In the genomic region with DNA sequence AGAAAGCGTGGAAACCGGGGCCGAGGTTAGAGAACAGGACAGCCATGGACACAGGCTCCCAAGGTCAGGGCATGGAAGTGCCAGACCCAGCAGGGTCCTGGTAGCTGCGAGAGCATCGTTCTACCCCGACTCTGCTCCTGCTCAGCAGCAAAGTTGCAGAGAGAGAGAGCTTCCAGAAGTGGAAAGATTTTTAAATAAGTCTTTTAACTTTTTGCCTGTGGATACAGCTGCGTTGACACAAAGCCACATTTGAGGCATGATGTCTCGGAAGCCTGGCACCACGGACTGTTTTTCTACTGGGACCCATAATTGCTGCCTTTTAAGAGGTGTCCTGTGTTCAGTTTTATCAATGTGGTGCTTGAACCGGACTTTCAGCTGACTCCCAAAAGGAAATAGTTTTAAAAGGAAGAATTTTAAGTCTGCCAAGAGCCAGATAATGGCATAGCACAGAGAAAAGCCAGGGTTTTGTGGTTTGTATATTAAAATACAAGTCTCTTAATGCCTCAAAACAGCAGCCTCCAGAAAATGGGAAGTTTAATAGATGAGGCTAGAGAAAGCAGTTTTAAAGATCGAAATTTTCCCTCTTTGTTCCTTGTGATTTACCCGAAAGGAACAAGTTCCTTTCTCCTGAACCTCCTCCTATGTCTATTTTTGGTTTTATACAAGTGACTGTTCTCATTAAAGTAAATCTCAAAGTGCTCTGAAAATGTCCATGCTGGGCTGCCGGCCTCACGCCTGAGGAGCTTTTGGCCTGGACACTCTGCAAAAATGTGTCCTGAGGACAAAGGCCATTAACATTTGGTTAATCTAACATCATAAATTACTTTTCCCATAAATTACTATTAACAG, we compare ENCODE assay signal across 9 cellular contexts.
A peak's percentile ranks its signal among the peaks of the same experiment; 100 is the strongest.
DNase-seq lines count a peak whose midpoint lies in the region; ATAC-seq and TF ChIP-seq lines count a peak whose summit lies in the region.
"Had no signal": no experiment of that assay in that cellular context is flagged by ENCODE, and none has a peak within 500 bp of the region (broad histone marks: within the 10 kb centered on the region; RNA-seq: fewer than 3 reads in every experiment).

No MANE protein-coding gene starts in this region.

- H3K9me3 ChIP-seq in IMR-90 (ENCODE audit: control insufficient read depth, insufficient read depth, low read length) = no peaks in the 10 kb centered on the region
- H3K9me3 ChIP-seq in esophagus squamous epithelium = no peaks in the 10 kb centered on the region
- no peaks in the 10 kb centered on the region for H3K9me3 ChIP-seq in stomach

- intact Hi-C loops in IMR-90 (cut with micrococcal nuclease) = no loop called here
- intact Hi-C loops in esophagus squamous epithelium (cut with DNase I) = no loop called here
- intact Hi-C loops in stomach (cut with DNase I; ENCODE audit: low total_unique reads) = no loop called here

- CTCF ChIA-PET in IMR-90 (lab: Yijun Ruan, JAX) = interaction anchor here (1.5 kb wide), 1 partner anchor 16 kb away, joined by 3 read pairs; no protein-coding TSS in a partner anchor

- H3K79me1 ChIP-seq in IMR-90 (ENCODE audit: low read depth in 1 of 2, low read length in 2 of 2) = peaks cover 0 to 2% of the 10 kb centered on the region in 2 experiments; a peak in 1 of 4 replicates

- H3K4me2 ChIP-seq in IMR-90 (ENCODE audit: low read depth, low read length) = peak overlapping the region; percentile 67

- H2BK15ac ChIP-seq in IMR-90 (ENCODE audit: low read depth, low read length) = peak overlapping the region; percentile 4; the same call in 1 of the 3 replicates

- no peak for TF ChIP-seq RAD21 in IMR-90 (IDR thresholded peaks at IDR 0.05; ENCODE audit: low read length)

- DNase-seq in IMR-90 = no peak
- DNase-seq in esophagus squamous epithelium (lab: John Stamatoyannopoulos, UW) = no peak
- no peak for DNase-seq in mesothelial cell of epicardium (ENCODE audit: low spot score in 2 of 2, unreplicated experiment in 2 of 2)
- no peak for DNase-seq in stomach
- no peak for DNase-seq in activated CD4-positive, alpha-beta T cell treated with anti-CD3 and anti-CD28 coated beads, Interleukin-2, amount 50 U/mL, for 4 hours
- DNase-seq in NCI-H2171 treated with DMSO at 0.1 percent for 48 hours (lab: John Stamatoyannopoulos, UW) = no peak
- DNase-seq in stimulated activated naive CD4-positive, alpha-beta T cell treated with Interleukin-2 at 50 U/mL for 16 hours (lab: John Stamatoyannopoulos, UW) = no peak

- no peak for TF ChIP-seq EP300 in stomach (IDR thresholded peaks at IDR 0.05)

- peak overlapping the region; percentile 91 for H4K5ac ChIP-seq in IMR-90 (ENCODE audit: low read depth, low read length)

- H3K9me1 ChIP-seq in IMR-90 (ENCODE audit: insufficient read depth, low read length) = 0 out of 2 replicates have a peak, but pooled peaks cover 4% of the 10 kb centered on the region

- peak overlapping the region; percentile 34; the same call in 1 of the 2 replicates for H3K4ac ChIP-seq in IMR-90 (ENCODE audit: low read depth, low read length)

- H2BK120ac ChIP-seq in IMR-90 (ENCODE audit: low read depth, low read length) = peak overlapping the region; percentile 50; the same call in 1 of the 2 replicates

- no peak overlapping the region for H2AK9ac ChIP-seq in IMR-90 (replicated peaks; ENCODE audit: low read depth, low read length, poor library complexity)

- TF ChIP-seq POLR2A in IMR-90 (IDR thresholded peaks at IDR 0.05; ENCODE audit: low read depth, low read length) = no peak
- TF ChIP-seq POLR2A in esophagus squamous epithelium (IDR thresholded peaks at IDR 0.05) = no peak
- TF ChIP-seq POLR2A in stomach (IDR thresholded peaks at IDR 0.05) = no peak

- in situ Hi-C loops in IMR-90 (cut with MboI; ENCODE audit: low sequenced_read_pairs) = no loop called here

- ATAC-seq in IMR-90 (ENCODE audit: low read depth) = peak; percentile 46
- no peak for ATAC-seq in HG02840 (IDR thresholded peaks at IDR 0.05; ENCODE audit: low FRiP score, unreplicated experiment)

- peak overlapping the region; percentile 13 to 81; a peak in 2 of 4 replicates for H4K8ac ChIP-seq in IMR-90 (ENCODE audit: low read depth in 2 of 2, low read length in 2 of 2)

- dilution Hi-C loops in IMR-90 (cut with HindIII; ENCODE audit: low sequenced_read_pairs, unreplicated experiment) = no loop called here

- H3K4me3 ChIP-seq in IMR-90 (ENCODE audit: insufficient read depth, low read depth, low read length) = no peak overlapping the region
- peak overlapping the region in 1 of 4 donors; percentile 15 for H3K4me3 ChIP-seq in esophagus squamous epithelium
- H3K4me3 ChIP-seq in stomach = no peak overlapping the region

- H2AFZ ChIP-seq in IMR-90 (replicated peaks; ENCODE audit: low read length, poor library complexity) = no peak overlapping the region

- H3K4me3 Mint-ChIP-seq in mesothelial cell of epicardium = peak overlapping the region; percentile 19
- H3K4me3 Mint-ChIP-seq: memory B cell had no signal

- peaks cover 15% of the 10 kb centered on the region for H3K36me3 Mint-ChIP-seq in mesothelial cell of epicardium
- H3K36me3 Mint-ChIP-seq: memory B cell had no signal

- no peak overlapping the region for H2AK5ac ChIP-seq in IMR-90 (ENCODE audit: low read depth, low read length)

- H3K36me3 ChIP-seq in IMR-90 (ENCODE audit: control insufficient read depth, insufficient read depth, low read length) (no peaks in the 10 kb centered on the region), esophagus squamous epithelium (no peaks in the 10 kb centered on the region), stomach (no peaks in the 10 kb centered on the region)

- no peaks in the 10 kb centered on the region for H3K27me3 Mint-ChIP-seq in mesothelial cell of epicardium (ENCODE audit: low read depth)

- no peaks in the 10 kb centered on the region for H3K27me3 ChIP-seq in IMR-90 (ENCODE audit: control insufficient read depth, insufficient read depth, low read length)
- no peaks in the 10 kb centered on the region for H3K27me3 ChIP-seq in esophagus squamous epithelium
- H3K27me3 ChIP-seq in stomach = no peaks in the 10 kb centered on the region

- TF ChIP-seq CTCF in IMR-90 (conservative IDR thresholded peaks at IDR 0.05; ENCODE audit: low read depth, low read length) (no peak), esophagus squamous epithelium (IDR thresholded peaks at IDR 0.05) (no peak), mesothelial cell of epicardium (IDR thresholded peaks at IDR 0.05; ENCODE audit: unreplicated experiment) (no peak), stomach (IDR thresholded peaks at IDR 0.05) (no peak)

- H2BK20ac ChIP-seq in IMR-90 (ENCODE audit: low read depth, low read length) = peak overlapping the region; percentile 19

- H3K4me1 Mint-ChIP-seq in mesothelial cell of epicardium = peaks cover 13% of the 10 kb centered on the region

- peaks cover 9% of the 10 kb centered on the region for H3K9me3 Mint-ChIP-seq in mesothelial cell of epicardium

- H3K27ac Mint-ChIP-seq in mesothelial cell of epicardium = peak overlapping the region; percentile 70
- H3K27ac Mint-ChIP-seq: memory B cell had no signal

- peak overlapping the region; percentile 42; the same call in 1 of the 2 replicates for H3K27ac ChIP-seq in IMR-90 (ENCODE audit: insufficient read depth, low read length)
- H3K27ac ChIP-seq in esophagus squamous epithelium = peak overlapping the region in 3 of 4 donors; percentile 65 to 80 (median 73)
- H3K27ac ChIP-seq in stomach = peak overlapping the region; percentile 24 to 80 (median 69)

- H3K4me1 ChIP-seq in IMR-90 (ENCODE audit: control insufficient read depth, insufficient read depth, low read length) = peaks cover 8% of the 10 kb centered on the region
- H3K4me1 ChIP-seq in esophagus squamous epithelium = peaks cover 7 to 23% (median 9%) of the 10 kb centered on the region in 3 donors
- H3K4me1 ChIP-seq in stomach = peaks cover 5 to 20% (median 10%) of the 10 kb centered on the region in 4 donors

- H2BK5ac ChIP-seq in IMR-90 (ENCODE audit: low read depth, low read length, poor library complexity, severe bottlenecking) = peak overlapping the region; percentile 7

- peak overlapping the region; percentile 73 for H3K18ac ChIP-seq in IMR-90 (ENCODE audit: low read depth, low read length)

- POLR2A ChIA-PET in IMR-90 (lab: Charles Lee; ENCODE audit: unreplicated experiment) = no interaction called here

- H4K20me1 ChIP-seq in IMR-90 (ENCODE audit: insufficient read depth, low read length) = no peaks in the 10 kb centered on the region

- H3K56ac ChIP-seq in IMR-90 (ENCODE audit: extremely low read depth, insufficient read depth, low read length) = no peak overlapping the region

- 0 out of 2 replicates have a peak overlapping the region, but pooled peaks have one; percentile 52 for H3K9ac ChIP-seq in IMR-90 (ENCODE audit: low read depth, low read length)

- H4K91ac ChIP-seq in IMR-90 (ENCODE audit: insufficient read depth, low read depth, low read length) = no peak overlapping the region; the same call in 1 of the 2 replicates

- no TSS peak for BruUV-seq in IMR-90 (replicated peaks; lab: Mats Ljungman, UMichigan)

- H3K23ac ChIP-seq in IMR-90 (ENCODE audit: low read depth, low read length) = peak overlapping the region; percentile 44; the same call in 1 of the 2 replicates

- peak overlapping the region; percentile 62; the same call in 1 of the 2 replicates for H3K14ac ChIP-seq in IMR-90 (replicated peaks; ENCODE audit: low read depth, low read length)

- WGBS in IMR-90 (ENCODE audit: extremely low coverage in 2 of 2, insufficient read length in 1 of 2), 2 experiments = 45% methylated on average over 8 of the region's 14 CpGs; no CpG with 5 or more reads in 1 of the 2 experiments
- 53 to 55% methylated on average over 13 to 14 of the region's 14 CpGs for WGBS in esophagus squamous epithelium, 2 donors
- 30 to 60% (median 57%) methylated on average over 14 of the region's 14 CpGs for WGBS in stomach, 5 donors

TF ChIP-seq in IMR-90, 13 proteins besides CTCF, POLR2A, EP300 and RAD21:
- TF ChIP-seq BHLHE40 (IDR thresholded peaks at IDR 0.05; ENCODE audit: low read depth, low read length) = no peak
- TF ChIP-seq MXI1 (IDR thresholded peaks at IDR 0.05; ENCODE audit: borderline replicate concordance, low read depth, low read length) = no peak
- TF ChIP-seq CHD1 (IDR thresholded peaks at IDR 0.05; ENCODE audit: low read depth, low read length) = no peak
- TF ChIP-seq CEBPB (IDR thresholded peaks at IDR 0.05; ENCODE audit: low read depth, low read length) = no peak
- TF ChIP-seq MAFK (IDR thresholded peaks at IDR 0.05; ENCODE audit: low read depth, low read length) = no peak
- TF ChIP-seq SMC3 (IDR thresholded peaks at IDR 0.05; ENCODE audit: low read depth, low read length) = no peak
- no peak for TF ChIP-seq ELK1 (IDR thresholded peaks at IDR 0.05; ENCODE audit: borderline replicate concordance, low read depth, low read length)
